In the genomic region with DNA sequence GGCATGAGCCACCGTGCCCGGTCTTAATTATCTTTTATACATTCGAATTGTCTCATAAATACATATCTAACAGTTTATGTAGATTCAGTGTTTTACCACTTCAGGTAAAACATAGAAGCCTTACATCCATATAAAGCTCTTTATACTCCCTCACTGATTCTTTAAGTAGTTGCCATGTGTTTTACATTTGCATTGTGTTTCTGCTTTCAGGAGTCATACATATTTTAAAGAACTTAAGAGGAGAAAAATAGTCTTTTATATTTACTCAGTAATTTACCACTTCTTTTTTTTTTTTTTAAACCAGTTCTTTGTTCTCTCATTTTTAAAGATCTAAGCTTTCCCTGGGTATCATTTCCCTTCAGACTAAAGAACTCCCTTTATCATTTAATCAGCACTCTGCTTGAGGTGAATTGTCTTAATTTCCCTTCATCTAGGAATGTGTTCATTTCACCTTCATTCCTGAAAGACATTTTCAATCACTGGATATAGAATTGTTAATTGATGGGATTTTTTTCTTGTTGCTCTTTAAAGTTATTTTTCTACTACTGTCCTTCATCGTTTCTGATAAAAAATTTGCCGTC, we compare ENCODE assay signal across 15 cellular contexts.
A peak's percentile ranks its signal among the peaks of the same experiment; 100 is the strongest.
DNase-seq lines count a peak whose midpoint lies in the region; ATAC-seq, FAIRE-seq and TF ChIP-seq lines count a peak whose summit lies in the region.
"Had no signal": no experiment of that assay in that cellular context is flagged by ENCODE, and none has a peak within 500 bp of the region (broad histone marks: within the 10 kb centered on the region; RNA-seq: fewer than 3 reads in every experiment).

No MANE protein-coding gene starts in this region.

- no peak overlapping the region for H3K27ac ChIP-seq in CD8-positive, alpha-beta T cell (ENCODE audit: low read depth, low read length)
- peak overlapping the region; percentile 74 for H3K27ac ChIP-seq in HUES48 (ENCODE audit: low read depth, low read length)

- no peaks in the 10 kb centered on the region for H3K36me3 ChIP-seq in CD8-positive, alpha-beta T cell (ENCODE audit: insufficient read depth, low read length)
- H3K36me3 ChIP-seq in HUES48 (ENCODE audit: control insufficient read depth, insufficient read depth, low read length), result peaks cover 15% of the 10 kb centered on the region
- H3K36me3 ChIP-seq: BE2C had no signal

- H3K9me3 Mint-ChIP-seq in CD8-positive, alpha-beta T cell, result no peaks in the 10 kb centered on the region
- H3K9me3 Mint-ChIP-seq in nephron progenitor cell, result peaks cover 44% of the 10 kb centered on the region

- ATAC-seq in CD8-positive, alpha-beta T cell, result no peak
- ATAC-seq in HG02970 (IDR thresholded peaks at IDR 0.05; ENCODE audit: low FRiP score, unreplicated experiment) (no peak), GM18861 (IDR thresholded peaks at IDR 0.05; ENCODE audit: unreplicated experiment) (no peak)

- no peak for TF ChIP-seq CTCF in CD8-positive, alpha-beta T cell (IDR thresholded peaks at IDR 0.05)
- TF ChIP-seq CTCF in nephron progenitor cell (IDR thresholded peaks at IDR 0.05), result no peak

- peaks cover 48% of the 10 kb centered on the region for H3K4me1 Mint-ChIP-seq in CD8-positive, alpha-beta T cell (ENCODE audit: low read depth)
- H3K4me1 Mint-ChIP-seq in nephron progenitor cell, result no peaks in the 10 kb centered on the region

- no peak overlapping the region for H3K9ac ChIP-seq in HUES48 (ENCODE audit: low read depth, low read length)

- H3K9me3 ChIP-seq in CD8-positive, alpha-beta T cell (ENCODE audit: low read length), result no peaks in the 10 kb centered on the region
- H3K9me3 ChIP-seq in HUES48 (ENCODE audit: control insufficient read depth, insufficient read depth, low read length), result no peaks in the 10 kb centered on the region
- H3K9me3 ChIP-seq: BE2C had no signal

- no peak for DNase-seq in CD8-positive, alpha-beta T cell
- no peak for DNase-seq in nephron progenitor cell
- DNase-seq in NCI-H446 treated with DMSO at 0.1 percent for 48 hours (lab: John Stamatoyannopoulos, UW), result no peak
- no peak for DNase-seq in NCI-H1436 (lab: John Stamatoyannopoulos, UW)
- DNase-seq: BE2C, NCI-H187 treated with DMSO at 0.1 percent for 48 hours, NCI-H2171 treated with DMSO at 0.1 percent for 48 hours, NCI-H774, RPMI8226, SW 1271 had no signal

- peaks cover 25% of the 10 kb centered on the region for H3K4me1 ChIP-seq in CD8-positive, alpha-beta T cell (ENCODE audit: insufficient read depth, low read length)
- H3K4me1 ChIP-seq in HUES48 (ENCODE audit: control insufficient read depth, insufficient read depth, low read length), result peaks cover 61% of the 10 kb centered on the region
- H3K4me1 ChIP-seq: BE2C had no signal

- no peak overlapping the region for H3K4me3 Mint-ChIP-seq in CD8-positive, alpha-beta T cell
- no peak overlapping the region for H3K4me3 Mint-ChIP-seq in nephron progenitor cell

- CTCF ChIA-PET in CD8-positive, alpha-beta T cell (lab: Charles Lee), result no interaction called here

- FAIRE-seq in colon (lab: Jason Lieb, UNC), result peak; percentile 28
- FAIRE-seq: GM12892 had no signal

- POLR2A ChIA-PET in CD8-positive, alpha-beta T cell (lab: Charles Lee), result no interaction called here

- no peak overlapping the region for H3K4me3 ChIP-seq in CD8-positive, alpha-beta T cell (ENCODE audit: low read depth, low read length)
- H3K4me3 ChIP-seq in HUES48 (ENCODE audit: low read depth, low read length), result no peak overlapping the region

- no peaks in the 10 kb centered on the region for H3K27me3 ChIP-seq in CD8-positive, alpha-beta T cell (ENCODE audit: insufficient read depth, low read length)
- H3K27me3 ChIP-seq in HUES48 (ENCODE audit: control insufficient read depth, insufficient read depth, low read length), result no peaks in the 10 kb centered on the region
- H3K27me3 ChIP-seq: BE2C had no signal

- peaks cover 6% of the 10 kb centered on the region for H3K36me3 Mint-ChIP-seq in CD8-positive, alpha-beta T cell
- H3K36me3 Mint-ChIP-seq in nephron progenitor cell (ENCODE audit: low read depth), result peaks cover 86% of the 10 kb centered on the region

- no peaks in the 10 kb centered on the region for H3K27me3 Mint-ChIP-seq in CD8-positive, alpha-beta T cell (ENCODE audit: low read depth)
- no peaks in the 10 kb centered on the region for H3K27me3 Mint-ChIP-seq in nephron progenitor cell (ENCODE audit: low read depth, poor library complexity)

- peak overlapping the region; percentile 45 for H3K27ac Mint-ChIP-seq in CD8-positive, alpha-beta T cell
- H3K27ac Mint-ChIP-seq in nephron progenitor cell, result peak overlapping the region; percentile 20

- intact Hi-C loops in CD8-positive, alpha-beta T cell (cut with DNase I, micrococcal nuclease), result loop anchor here in 1 of 2 experiments (5.0 to 10.0 kb wide), 3 partner anchors 37 to 635 kb away; a partner anchor contains a TSS
